In genomic region chr9:35828716-35829083, GRCh38 we compare ENCODE assay signal across 8 cellular contexts. TPM values are rescaled to one million over a fixed set of nuclear protein-coding genes. Genes with fewer than 3 reads are reported as not detected.
A peak's percentile ranks its signal among the peaks of the same experiment; 100 is the strongest.
DNase-seq lines count a peak whose midpoint lies in the region; ATAC-seq and TF ChIP-seq lines count a peak whose summit lies in the region.

Gene FAM221B (minus strand): TSS chr9:35828732. CDS start chr9:35826161, 2,571 bp downstream.

- no peaks in the 10 kb centered on the region for H3K36me3 ChIP-seq in NT2/D1 (ENCODE audit: insufficient read depth, insufficient read length, low read length)
- no peaks in the 10 kb centered on the region for H3K36me3 ChIP-seq in urinary bladder (ENCODE audit: insufficient read depth)

- H3K9me3 Mint-ChIP-seq in activated T-cell treated with anti-CD3 and anti-CD28 coated beads, Interleukin-2, amount 50 U/mL, for 4 hours: no peaks in the 10 kb centered on the region

- DNase-seq in activated T-cell treated with anti-CD3 and anti-CD28 coated beads, Interleukin-2, amount 50 U/mL, for 4 hours: no peak
- DNase-seq in activated T-cell treated with anti-CD3 and anti-CD28 coated beads for 4 hours (no peak), NT2/D1 (ENCODE audit: low read depth, low spot score) (no peak), choroid plexus epithelial cell (ENCODE audit: low read depth) (no peak), A172 (ENCODE audit: low spot score) (no peak)

- H3K9ac ChIP-seq in NT2/D1 (ENCODE audit: insufficient read length, low read depth): peak within 1 kb of the TSS; percentile 74

- peak within 1 kb of the TSS; percentile 97 for H3K4me3 Mint-ChIP-seq in activated T-cell treated with anti-CD3 and anti-CD28 coated beads, Interleukin-2, amount 50 U/mL, for 4 hours

- no peaks in the 10 kb centered on the region for H3K27me3 Mint-ChIP-seq in activated T-cell treated with anti-CD3 and anti-CD28 coated beads, Interleukin-2, amount 50 U/mL, for 4 hours (ENCODE audit: low read depth)

- H3K9me3 ChIP-seq in NT2/D1 (ENCODE audit: insufficient read depth, low read length) (no peaks in the 10 kb centered on the region), mononuclear cell (ENCODE audit: low read depth, low read length) (no peaks in the 10 kb centered on the region)

- TF ChIP-seq CTCF in choroid plexus epithelial cell (conservative IDR thresholded peaks at IDR 0.05; ENCODE audit: low read depth, low read length): no peak

- H3K27ac ChIP-seq in urinary bladder (ENCODE audit: low read depth): peak within 1 kb of the TSS; percentile 92

- H3K27me3 ChIP-seq in NT2/D1 (ENCODE audit: insufficient read depth, insufficient read length) (no peaks in the 10 kb centered on the region), mononuclear cell (ENCODE audit: insufficient read depth, low read length) (peaks cover 3% of the 10 kb centered on the region)

- no peaks in the 10 kb centered on the region for H3K4me1 ChIP-seq in NT2/D1 (ENCODE audit: insufficient read depth, insufficient read length)
- H3K4me1 ChIP-seq in mononuclear cell (ENCODE audit: insufficient read depth, low read length): peaks cover 42% of the 10 kb centered on the region
- H3K4me1 ChIP-seq in urinary bladder (ENCODE audit: insufficient read depth): no peaks in the 10 kb centered on the region

- H3K4me1 Mint-ChIP-seq in activated T-cell treated with anti-CD3 and anti-CD28 coated beads, Interleukin-2, amount 50 U/mL, for 4 hours (ENCODE audit: low read depth): peaks cover 28% of the 10 kb centered on the region

- H3K36me3 Mint-ChIP-seq in activated T-cell treated with anti-CD3 and anti-CD28 coated beads, Interleukin-2, amount 50 U/mL, for 4 hours (ENCODE audit: insufficient read depth): no peaks in the 10 kb centered on the region

- WGBS in urinary bladder: 2% methylated on average over 21 of the region's 21 CpGs

- H3K4me3 ChIP-seq in NT2/D1 (ENCODE audit: insufficient read length, low read depth): peak within 1 kb of the TSS; percentile 52
- peak within 1 kb of the TSS; percentile 73 for H3K4me3 ChIP-seq in choroid plexus epithelial cell (ENCODE audit: low read depth, low read length)
- peak within 1 kb of the TSS; percentile 41 for H3K4me3 ChIP-seq in mononuclear cell (ENCODE audit: low read length)
- H3K4me3 ChIP-seq in urinary bladder (ENCODE audit: low read depth, low read length): peak within 1 kb of the TSS; percentile 63

- peak; percentile 6 to 8 for ATAC-seq in activated T-cell treated with anti-CD3 and anti-CD28 coated beads, Interleukin-2, amount 50 U/mL, for 4 hours
- no peak for ATAC-seq in HG03045 (IDR thresholded peaks at IDR 0.05; ENCODE audit: unreplicated experiment)

RNA-seq across cellular contexts. Expression of gene FAM221B, which starts in this region (rescaled TPM):
- not detected for total RNA-seq in activated T-cell treated with anti-CD3 and anti-CD28 coated beads, Interleukin-2, amount 50 U/mL, for 4 hours
- total RNA-seq in mononuclear cell (not detected), urinary bladder (0.21 TPM)
- polyA plus RNA-seq in urinary bladder: not detected
- not detected in 2 replicates for total RNA-seq in A172 (2014; rRNA removed; shearing (Covaris generic))

Comparison
In these comparisons a context has a peak if more than half of its experiments do, and no peak if none do; other contexts are left out.
1. Peak in ATAC-seq in activated T-cell treated with anti-CD3 and anti-CD28 coated beads, Interleukin-2, amount 50 U/mL, for 4 hours; RNA of the gene not detected or under 1 TPM.